9 cellular contexts compared by ENCODE assay signal in the genomic region with DNA sequence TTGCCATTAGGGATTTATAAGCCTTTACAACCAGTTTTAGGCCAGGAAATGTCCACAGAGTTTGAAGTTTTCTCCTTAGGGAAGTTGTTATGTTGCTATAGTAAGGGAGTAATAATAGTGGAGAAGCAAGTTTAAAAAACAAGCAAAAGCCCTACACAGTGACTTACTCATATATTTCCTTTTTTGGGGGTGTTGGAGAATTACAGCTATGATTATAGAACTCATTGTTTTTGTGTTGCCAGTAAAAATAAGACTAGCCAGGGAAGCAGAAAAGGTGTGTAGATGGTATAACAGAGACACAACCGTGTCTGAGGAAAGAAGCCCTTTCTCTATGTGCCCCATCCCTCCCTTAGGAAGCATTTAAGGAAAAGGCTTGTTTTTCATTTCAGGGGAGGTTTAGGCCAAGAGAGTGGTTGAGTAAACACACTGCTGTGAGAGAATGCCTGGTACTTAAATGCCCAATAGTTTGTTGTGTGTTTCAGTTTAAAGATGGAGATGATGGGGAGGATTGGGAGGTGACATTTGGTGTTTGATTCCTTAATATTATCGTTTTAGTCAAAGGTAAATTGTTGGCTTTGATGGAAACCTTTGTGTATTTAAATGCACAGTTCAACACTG. TPM values are rescaled to one million over a fixed set of nuclear protein-coding genes. Genes with fewer than 3 reads are reported as not detected.
A peak's percentile ranks its signal among the peaks of the same experiment; 100 is the strongest.
DNase-seq lines count a peak whose midpoint lies in the region; ATAC-seq and TF ChIP-seq lines count a peak whose summit lies in the region.
"Had no signal": no experiment of that assay in that cellular context is flagged by ENCODE, and none has a peak within 500 bp of the region (broad histone marks: within the 10 kb centered on the region; RNA-seq: fewer than 3 reads in every experiment).

No MANE protein-coding gene starts in this region.

- peaks cover 49% of the 10 kb centered on the region for H3K4me1 ChIP-seq in HUES64 (ENCODE audit: insufficient read depth, low read length)

- H3K36me3 ChIP-seq in HUES64 (ENCODE audit: insufficient read depth, low read length) (no peaks in the 10 kb centered on the region), brain microvascular endothelial cell (replicated peaks) (peaks cover 5% of the 10 kb centered on the region)

- TF ChIP-seq CTCF in AG04449 (IDR thresholded peaks at IDR 0.05; ENCODE audit: insufficient read depth, low read length, missing control alignments), result no peak
- no peak for TF ChIP-seq CTCF in brain microvascular endothelial cell (IDR thresholded peaks at IDR 0.05; ENCODE audit: low read depth, low read length, missing control alignments)
- no peak for TF ChIP-seq CTCF in mesothelial cell of epicardium (IDR thresholded peaks at IDR 0.05; ENCODE audit: unreplicated experiment)

- no peak overlapping the region for H3K27ac ChIP-seq in HUES64 (ENCODE audit: low read depth, low read length)
- peak overlapping the region; percentile 98 for H3K27ac ChIP-seq in brain microvascular endothelial cell

- POLR2A ChIA-PET in AG04449 (lab: Yijun Ruan, JAX), result no interaction called here

- H3K27ac Mint-ChIP-seq in mesothelial cell of epicardium, result peak overlapping the region; percentile 96

- no peaks in the 10 kb centered on the region for H3K27me3 Mint-ChIP-seq in mesothelial cell of epicardium (ENCODE audit: low read depth)

- no peak for ATAC-seq in GM18858 (IDR thresholded peaks at IDR 0.05; ENCODE audit: unreplicated experiment)
- ATAC-seq in HG02610 (IDR thresholded peaks at IDR 0.05; ENCODE audit: unreplicated experiment), result no peak

- H3K9ac ChIP-seq in HUES64 (ENCODE audit: low read depth, low read length), result no peak overlapping the region

- 23% methylated on average over 2 of the region's 2 CpGs for WGBS in HUES64

- in situ Hi-C loops in brain microvascular endothelial cell (cut with HindIII; ENCODE audit: low pct_ligation_motif_present, low sequenced_read_pairs), result no loop called here

- no peaks in the 10 kb centered on the region for H3K9me3 ChIP-seq in HUES64 (ENCODE audit: insufficient read depth, low read depth, low read length)

- H3K27me3 ChIP-seq in HUES64 (ENCODE audit: insufficient read depth, low read length) (no peaks in the 10 kb centered on the region), brain microvascular endothelial cell (replicated peaks) (no peaks in the 10 kb centered on the region)

- DNase-seq in AG04449 (ENCODE audit: low read depth, low spot score) (no peak), brain microvascular endothelial cell (no peak), mesothelial cell of epicardium (ENCODE audit: low spot score in 2 of 2, unreplicated experiment in 2 of 2) (no peak), SHP77 treated with DMSO at 0.1 percent for 48 hours (lab: John Stamatoyannopoulos, UW) (no peak), Ammon's horn (ENCODE audit: low spot score) (no peak)

- H3K9me3 Mint-ChIP-seq in mesothelial cell of epicardium, result no peaks in the 10 kb centered on the region

- CTCF ChIA-PET in AG04449 (lab: Yijun Ruan, JAX), result interaction anchor here (0.6 kb wide), 1 partner anchor 304 kb away, joined by 3 read pairs; no protein-coding TSS in a partner anchor

- peaks cover 21% of the 10 kb centered on the region for H3K4me1 Mint-ChIP-seq in mesothelial cell of epicardium

- peak overlapping the region; percentile 83 for H3K4me3 Mint-ChIP-seq in mesothelial cell of epicardium

- no peaks in the 10 kb centered on the region for H3K36me3 Mint-ChIP-seq in mesothelial cell of epicardium

- H3K4me3 ChIP-seq in AG04449 (ENCODE audit: low read depth, low read length) (peak overlapping the region; percentile 93), HUES64 (ENCODE audit: low read length) (peak overlapping the region; percentile 97), brain microvascular endothelial cell (ENCODE audit: low read depth, low read length) (peak overlapping the region; percentile 22)

RNA-seq across cellular contexts. Expression of a gene that starts 2.4 kb away (rescaled TPM):
- 115 TPM for polyA plus RNA-seq in HUES64 (2013, experiment 1 of 2)
- polyA plus RNA-seq in HUES64 (2013, experiment 2 of 2), result 125 TPM
- 126 to 131 TPM (median 130 TPM) in 3 replicates for total RNA-seq in mesothelial cell of epicardium

RNA-seq across cellular contexts. Expression of a gene that starts 30.4 kb away (rescaled TPM):
- polyA plus RNA-seq in HUES64 (2013, experiment 1 of 2), result not detected
- polyA plus RNA-seq in HUES64 (2013, experiment 2 of 2), result 0.13 TPM
- total RNA-seq in mesothelial cell of epicardium, result 0.29 TPM in 1 of 3 replicates, not detected in the others
- total RNA-seq: activated CD8-positive, alpha-beta memory T cell treated with anti-CD3 and anti-CD28 coated beads for 36 hours had no signal

Comparison
In these comparisons a context has a peak if more than half of its experiments do, and no peak if none do; other contexts are left out.
1. H3K4me3 ChIP-seq: peak in every context shown above with its lines; median percentile 97 in HUES64; 93 in AG04449; 22 in brain microvascular endothelial cell.